Comparison of ENCODE assay signal across 8 cellular contexts in the genomic region with DNA sequence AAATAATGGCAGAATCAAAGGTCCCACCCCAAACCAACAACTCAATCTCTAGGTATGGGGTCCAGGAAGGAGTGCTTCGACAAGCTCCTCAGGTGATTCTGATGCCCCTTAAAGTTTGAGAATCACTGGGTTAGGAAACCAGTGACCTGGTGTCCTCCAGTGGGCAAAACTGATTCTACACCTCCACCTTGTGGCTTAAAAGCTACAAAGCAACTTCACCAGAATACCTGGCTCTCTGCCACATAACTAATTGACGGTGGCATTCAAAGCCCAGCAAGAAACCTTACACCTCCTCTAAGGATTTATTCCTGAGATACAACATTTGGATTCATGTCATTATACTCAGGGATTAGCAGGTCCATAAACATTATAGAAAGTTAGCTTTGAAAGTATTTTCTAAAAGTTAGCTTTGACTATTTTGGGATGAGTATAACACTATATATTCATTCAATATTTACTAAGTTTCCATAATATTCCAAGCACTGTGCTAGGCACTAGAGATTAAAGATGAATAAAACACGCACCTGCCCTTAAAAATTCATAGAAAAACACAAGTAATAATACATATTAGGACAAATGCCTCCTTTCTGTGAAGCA. TPM values are rescaled to one million over a fixed set of nuclear protein-coding genes. Genes with fewer than 3 reads are reported as not detected.
DNase-seq lines count a peak whose midpoint lies in the region; ATAC-seq and TF ChIP-seq lines count a peak whose summit lies in the region.

No MANE protein-coding gene starts in this region.

- H3K36me3 Mint-ChIP-seq in Calu3 (ENCODE audit: insufficient read depth, unreplicated experiment), result no peaks in the 10 kb centered on the region

- H3K27ac Mint-ChIP-seq in Calu3 (ENCODE audit: unreplicated experiment), result no peak overlapping the region

- H3K36me3 ChIP-seq in HAP-1 (replicated peaks) (no peaks in the 10 kb centered on the region), gastrocnemius medialis (peaks cover 0 to 21% of the 10 kb centered on the region in 2 donors)

- H3K27me3 ChIP-seq in HAP-1 (ENCODE audit: low read depth) (no peaks in the 10 kb centered on the region), gastrocnemius medialis (no peaks in the 10 kb centered on the region)

- H3K4me3 ChIP-seq in HAP-1 (no peak overlapping the region), gastrocnemius medialis (no peak overlapping the region)

- CTCF ChIA-PET in Calu3 (lab: Charles Lee), result interaction anchor here (0.6 to 2.4 kb wide), 9 partner anchors 14 to 1288 kb away, joined by 3 to 12 read pairs (median 3); no protein-coding TSS in a partner anchor

- no peak for TF ChIP-seq POLR2A in gastrocnemius medialis (IDR thresholded peaks at IDR 0.05)

- peak; percentile 58 for TF ChIP-seq CTCF in Calu3 (IDR thresholded peaks at IDR 0.05; ENCODE audit: unreplicated experiment)
- TF ChIP-seq CTCF in gastrocnemius medialis (IDR thresholded peaks at IDR 0.05 in 4 of 5, conservative IDR thresholded peaks at IDR 0.05 in 1 of 5), result peak; percentile 50 to 69 (median 65)

- H3K27ac ChIP-seq in gastrocnemius medialis, result no peak overlapping the region

- H3K9me3 ChIP-seq in HAP-1, result no peaks in the 10 kb centered on the region
- no peaks in the 10 kb centered on the region for H3K9me3 ChIP-seq in gastrocnemius medialis

- peaks cover 4% of the 10 kb centered on the region for H3K4me1 Mint-ChIP-seq in Calu3 (ENCODE audit: low read depth, unreplicated experiment)

- DNase-seq in Calu3 (peak; percentile 66), HAP-1 (ENCODE audit: low spot score in 2 of 2) (peak; percentile 74 to 81), NCI-H2227 treated with DMSO at 0.1 percent for 48 hours (lab: John Stamatoyannopoulos, UW) (peak; percentile 34), Right ventricle myocardium superior (no peak), gastrocnemius medialis (no peak)
- DNase-seq in activated CD4-positive, alpha-beta T cell treated with anti-CD3 and anti-CD28 coated beads, Interleukin-2, amount 50 U/mL, for 1 hour, result peak; percentile 15

- intact Hi-C loops in Calu3 (cut with micrococcal nuclease; ENCODE audit: unreplicated experiment) (loop anchor here (1.0 kb wide), 2 partner anchors 196 to 244 kb away; no protein-coding TSS in a partner anchor), Right ventricle myocardium superior (cut with DNase I) (loop anchor here (5.0 to 10.0 kb wide), 2 partner anchors 193 to 245 kb away; no protein-coding TSS in a partner anchor), gastrocnemius medialis (cut with DNase I; ENCODE audit: low total_unique reads) (loop anchor here (1.0 to 5.0 kb wide), 2 partner anchors 196 to 245 kb away; no protein-coding TSS in a partner anchor)

- no TSS peak for BruUV-seq in Calu3 (replicated peaks; lab: Mats Ljungman, UMichigan)

- no peak overlapping the region for H3K4me3 Mint-ChIP-seq in Calu3 (ENCODE audit: low read depth, unreplicated experiment)

- peak; percentile 76 for ATAC-seq in Right ventricle myocardium superior (ENCODE audit: poor library complexity)
- ATAC-seq in gastrocnemius medialis, result peak; percentile 63 to 71
- no peak for ATAC-seq in GM21381 (IDR thresholded peaks at IDR 0.05; ENCODE audit: unreplicated experiment)
- no peak for ATAC-seq in GM18517 (IDR thresholded peaks at IDR 0.05; ENCODE audit: unreplicated experiment)

- no peaks in the 10 kb centered on the region for H3K9me3 Mint-ChIP-seq in Calu3 (ENCODE audit: low read depth, unreplicated experiment)

- H3K27me3 Mint-ChIP-seq in Calu3 (ENCODE audit: unreplicated experiment), result no peaks in the 10 kb centered on the region

- H3K4me1 ChIP-seq in HAP-1 (peaks cover 5% of the 10 kb centered on the region), gastrocnemius medialis (peaks cover 3 to 7% of the 10 kb centered on the region in 2 donors)

- in situ Hi-C loops in HAP-1 (cut with MboI; ENCODE audit: low sequenced_read_pairs) (no loop called here), gastrocnemius medialis (cut with MboI; ENCODE audit: low sequenced_read_pairs in 4 of 4) (loop anchor here in 1 of 4 donors (5.0 kb wide), 1 partner anchor 195 kb away; no protein-coding TSS in a partner anchor)

RNA-seq across cellular contexts. Expression of a gene that starts 45.4 kb away (rescaled TPM):
- total RNA-seq in Calu3 (2022) (23.5 and 31.5 TPM in 2 replicates), Right ventricle myocardium superior (53.4 TPM), gastrocnemius medialis (10 to 100 TPM; 45.9 to 96.6 (median 66.8) TPM)

Comparison
In these comparisons a context has a peak if more than half of its experiments do, and no peak if none do; other contexts are left out.
1. DNase-seq: peak in Calu3 (single experiment), HAP-1 (2 of 2), NCI-H2227 treated with DMSO at 0.1 percent for 48 hours (single experiment) and activated CD4-positive, alpha-beta T cell treated with anti-CD3 and anti-CD28 coated beads, Interleukin-2, amount 50 U/mL, for 1 hour (single experiment); none in Right ventricle myocardium superior (single experiment) and gastrocnemius medialis (0 of 2).
2. ATAC-seq: peak in Right ventricle myocardium superior (single experiment) and gastrocnemius medialis (2 of 2); none in GM21381 (single experiment) and GM18517 (single experiment).